In the genomic region with DNA sequence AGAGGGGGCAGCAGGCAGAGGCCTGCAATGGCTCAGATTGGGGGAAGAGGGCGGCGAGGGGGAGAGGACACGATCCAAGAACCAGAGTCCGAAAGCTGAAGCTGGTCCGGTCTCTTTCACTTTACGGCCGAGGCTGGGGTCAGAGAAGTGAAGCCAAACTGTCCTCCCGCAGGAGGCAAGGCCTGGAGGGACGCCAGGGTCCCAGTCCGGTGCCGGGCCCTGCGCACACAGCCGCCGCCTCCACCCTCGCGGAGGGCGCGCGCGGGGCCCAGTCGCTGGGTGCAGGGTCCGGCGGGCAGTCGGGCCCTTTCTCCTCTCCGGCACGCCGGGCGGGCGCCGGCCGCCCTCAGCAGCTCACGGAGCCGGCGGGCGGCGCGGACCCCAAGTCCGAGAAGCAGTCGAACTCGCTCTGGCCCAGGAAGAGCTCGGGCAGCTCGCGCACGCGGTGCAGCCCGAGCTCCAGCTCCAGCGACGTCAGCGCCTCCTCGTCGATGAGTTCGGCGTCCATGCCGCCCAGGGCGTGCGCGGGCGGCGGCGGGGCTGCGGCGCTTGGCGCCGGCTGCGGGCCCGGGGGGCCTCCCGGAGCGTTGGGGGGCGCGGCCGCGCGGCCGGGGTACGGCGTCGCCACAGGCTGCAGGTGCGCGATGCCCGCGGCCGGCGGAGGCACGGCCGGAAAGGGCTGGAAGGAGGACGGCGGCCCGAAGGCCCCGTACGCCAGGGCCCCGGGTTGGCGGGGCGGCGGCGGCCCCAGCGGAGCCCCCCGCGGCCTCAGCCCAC, we compare ENCODE assay signal across 8 cellular contexts. TPM values are rescaled to one million over a fixed set of nuclear protein-coding genes. Genes with fewer than 3 reads are reported as not detected.
DNase-seq lines count a peak whose midpoint lies in the region; ATAC-seq, FAIRE-seq and TF ChIP-seq lines count a peak whose summit lies in the region.

No MANE protein-coding gene starts in this region.

- 0% methylated on average over 17 of the region's 98 CpGs for WGBS in right lobe of liver (ENCODE audit: insufficient coverage, low coverage, low lambda C conversion rate, missing lambda C conversion rate)

- TF ChIP-seq CTCF in choroid plexus epithelial cell (conservative IDR thresholded peaks at IDR 0.05; ENCODE audit: low read depth, low read length) (no peak), right lobe of liver (IDR thresholded peaks at IDR 0.05) (no peak)

- FAIRE-seq in HTR-8/SVneo (lab: Jason Lieb, UNC), result no peak

- H3K4me1 ChIP-seq in right lobe of liver, result peaks cover 0 to 3% (median 0%) of the 10 kb centered on the region in 4 donors

- H3K4me3 ChIP-seq in choroid plexus epithelial cell (ENCODE audit: low read depth, low read length) (peak overlapping the region; percentile 69), right lobe of liver (peak overlapping the region; percentile 53 to 66 (median 64))

- H3K27me3 ChIP-seq in right lobe of liver, result no peaks in the 10 kb centered on the region

- peak; percentile 45 for DNase-seq in AG08395 (ENCODE audit: low spot score)
- DNase-seq in T-helper 1 cell, result peak in 3 of 5 donors; percentile 18 to 43 (median 27)
- peak; percentile 63 for DNase-seq in choroid plexus epithelial cell (ENCODE audit: low read depth)
- DNase-seq in right lobe of liver, result peak; percentile 71 to 89 (median 84)
- peak in 5 of 6 experiments; percentile 19 to 41 (median 38) for DNase-seq in stimulated activated naive CD4-positive, alpha-beta T cell (lab: John Stamatoyannopoulos, UW)
- DNase-seq in HTR-8/SVneo (ENCODE audit: insufficient read length, low spot score), result no peak
- no peak for DNase-seq in H4 (ENCODE audit: low spot score)

- H3K36me3 ChIP-seq in right lobe of liver, result no peaks in the 10 kb centered on the region

- TF ChIP-seq POLR2A in right lobe of liver (IDR thresholded peaks at IDR 0.05), result peak; percentile 44

- ATAC-seq in GM21737 (IDR thresholded peaks at IDR 0.05; ENCODE audit: unreplicated experiment), result peak; percentile 8
- peak; percentile 26 to 54 (median 44) for ATAC-seq in right lobe of liver

- intact Hi-C loops in right lobe of liver (cut with DNase I), result loop anchor here (5.0 kb wide), 1 partner anchor 86 kb away; no protein-coding TSS in a partner anchor

- H3K27ac ChIP-seq in right lobe of liver, result peak overlapping the region; percentile 58 to 92 (median 90)

- H3K9me3 ChIP-seq in right lobe of liver, result no peaks in the 10 kb centered on the region

RNA-seq across cellular contexts. Expression of gene CITED4, which starts 0.7 kb away (rescaled TPM):
- total RNA-seq in right lobe of liver, result 100 to 1,000 TPM in 1 of 6 experiments, 10 to 100 TPM in 5; 19.0 to 116 (median 25.8) TPM
- 0.14 and 0.17 TPM in 2 replicates for total RNA-seq in H4 (2014; rRNA removed; shearing (Covaris generic))

Comparison
In these comparisons a context has a peak if more than half of its experiments do, and no peak if none do; other contexts are left out.
1. DNase-seq: peak in AG08395 (single experiment), T-helper 1 cell (3 of 5), choroid plexus epithelial cell (single experiment), right lobe of liver (3 of 3) and stimulated activated naive CD4-positive, alpha-beta T cell (5 of 6); none in HTR-8/SVneo (single experiment) and H4 (single experiment).
2. RNA of gene CITED4, which starts 0.7 kb away (total RNA-seq): 19.0 to 116 TPM in right lobe of liver; 0.14 to 0.17 TPM in H4; every median in the first group is over 10 times any median in the second.